37 cellular contexts compared by ENCODE assay signal in the genomic region with DNA sequence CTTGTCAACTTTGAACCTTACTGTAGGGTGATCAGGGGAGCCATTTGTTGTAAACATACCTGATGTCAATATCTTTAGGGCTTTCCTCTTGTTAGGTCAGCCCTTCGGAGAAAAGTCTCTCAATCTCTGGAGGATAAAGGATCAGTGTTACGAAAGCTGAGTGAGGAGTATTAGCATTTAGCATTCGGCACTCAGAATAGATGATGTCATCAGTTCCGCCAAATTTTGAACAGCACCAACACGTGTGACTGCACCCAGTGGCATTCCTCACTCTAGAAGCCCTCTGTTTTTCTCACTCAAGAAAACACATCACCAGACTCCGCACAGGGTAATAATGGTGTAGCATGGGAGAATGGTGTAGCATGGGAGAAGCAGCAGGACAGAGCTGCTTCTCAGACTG.
"Had no signal": no experiment of that assay in that cellular context is flagged by ENCODE, and none has a peak within 500 bp of the region (broad histone marks: within the 10 kb centered on the region; RNA-seq: fewer than 3 reads in every experiment).

No MANE protein-coding gene starts in this region.

- H3K36me3 ChIP-seq: ascending aorta, breast epithelium, cardiac muscle cell, colonic mucosa had no signal

- H3K27ac ChIP-seq: ascending aorta, breast epithelium, cardiac muscle cell, colonic mucosa, VCaP had no signal

- FAIRE-seq: TTC549 had no signal

- H3K4me3 Mint-ChIP-seq: activated B cell treated with CpG ODN at 0.5 μM for 24 hours; activated CD4-positive, alpha-beta memory T cell treated with anti-CD3 and anti-CD28 coated beads for 36 hours; activated CD4-positive, alpha-beta T cell treated with anti-CD3 and anti-CD28 coated beads, Interleukin-2, amount 10 ng/mL, durations not matched to agents 24 days and 14 days; activated CD8-positive, alpha-beta memory T cell treated with anti-CD3 and anti-CD28 coated beads, Interleukin-2, amount 10 ng/mL, durations not matched to agents 7 days and 5 days; activated CD8-positive, alpha-beta T cell treated with anti-CD3 and anti-CD28 coated beads for 36 hours; activated naive CD4-positive, alpha-beta T cell treated with anti-CD3 and anti-CD28 coated beads, Interleukin-2, amount 10 ng/mL, durations not matched to agents 7 days and 5 days; activated naive CD4-positive, alpha-beta T cell treated with anti-CD3 and anti-CD28 coated beads, Interleukin-2, amount 50 U/mL, for 24 hours; activated naive CD8-positive, alpha-beta T cell; activated naive CD8-positive, alpha-beta T cell treated with anti-CD3 and anti-CD28 coated beads, Interleukin-2, amount 10 ng/mL, durations not matched to agents 7 days and 5 days; activated naive CD8-positive, alpha-beta T cell treated with anti-CD3 and anti-CD28 coated beads, Interleukin-2, amount 50 U/mL, for 24 hours; activated T-cell treated with anti-CD3 and anti-CD28 coated beads, Interleukin-2, amount 50 U/mL, for 24 hours; brain; central memory CD8-positive, alpha-beta T cell; T-helper 1 cell treated with Interleukin-12 subunit alpha and Interleukin-12 subunit beta and Interleukin-4 antibody, amounts not matched to agents 30 μg/mL and 1 μg/mL, for 36 hours; T-helper 2 cell treated with Interferon-gamma antibody and Interleukin-4, amounts not matched to agents 5 μg/mL and 100 μg/mL, for 36 hours had no signal

- ATAC-seq: activated CD8-positive, alpha-beta memory T cell treated with anti-CD3 and anti-CD28 coated beads, Interleukin-2, amount 10 ng/mL, durations not matched to agents 7 days and 5 days; activated CD8-positive, alpha-beta T cell treated with anti-CD3 and anti-CD28 coated beads for 36 hours; activated naive CD8-positive, alpha-beta T cell treated with anti-CD3 and anti-CD28 coated beads, Interleukin-2, amount 50 U/mL, for 24 hours had no signal

- H3K27ac Mint-ChIP-seq: activated B cell treated with CpG ODN at 0.5 μM for 24 hours; activated CD4-positive, alpha-beta memory T cell treated with anti-CD3 and anti-CD28 coated beads for 36 hours; activated CD4-positive, alpha-beta T cell treated with anti-CD3 and anti-CD28 coated beads, Interleukin-2, amount 10 ng/mL, durations not matched to agents 24 days and 14 days; activated CD8-positive, alpha-beta memory T cell treated with anti-CD3 and anti-CD28 coated beads, Interleukin-2, amount 10 ng/mL, durations not matched to agents 7 days and 5 days; activated CD8-positive, alpha-beta T cell treated with anti-CD3 and anti-CD28 coated beads for 36 hours; activated naive CD4-positive, alpha-beta T cell treated with anti-CD3 and anti-CD28 coated beads, Interleukin-2, amount 10 ng/mL, durations not matched to agents 7 days and 5 days; activated naive CD4-positive, alpha-beta T cell treated with anti-CD3 and anti-CD28 coated beads, Interleukin-2, amount 50 U/mL, for 24 hours; activated naive CD8-positive, alpha-beta T cell; activated naive CD8-positive, alpha-beta T cell treated with anti-CD3 and anti-CD28 coated beads, Interleukin-2, amount 10 ng/mL, durations not matched to agents 7 days and 5 days; activated naive CD8-positive, alpha-beta T cell treated with anti-CD3 and anti-CD28 coated beads, Interleukin-2, amount 50 U/mL, for 24 hours; activated T-cell treated with anti-CD3 and anti-CD28 coated beads, Interleukin-2, amount 50 U/mL, for 24 hours; activated T-helper 2 cell treated with anti-CD3 and anti-CD28 coated beads, Interferon-gamma antibody, Interleukin-2, Interleukin-4, amounts not matched to agents 10 μg/mL and 5 μg/mL and 100 μg/mL, durations not matched to agents 14 hours and 24 hours and 36 hours; brain; T-helper 1 cell treated with Interleukin-12 subunit alpha and Interleukin-12 subunit beta and Interleukin-4 antibody, amounts not matched to agents 30 μg/mL and 1 μg/mL, for 36 hours; T-helper 2 cell treated with Interferon-gamma antibody and Interleukin-4, amounts not matched to agents 5 μg/mL and 100 μg/mL, for 36 hours had no signal

- H3K4me1 Mint-ChIP-seq: activated B cell treated with CpG ODN at 0.5 μM for 24 hours; activated CD4-positive, alpha-beta T cell treated with anti-CD3 and anti-CD28 coated beads, Interleukin-2, amount 10 ng/mL, durations not matched to agents 24 days and 14 days; activated CD8-positive, alpha-beta memory T cell treated with anti-CD3 and anti-CD28 coated beads, Interleukin-2, amount 10 ng/mL, durations not matched to agents 7 days and 5 days; activated naive CD4-positive, alpha-beta T cell treated with anti-CD3 and anti-CD28 coated beads, Interleukin-2, amount 10 ng/mL, durations not matched to agents 7 days and 5 days; activated naive CD4-positive, alpha-beta T cell treated with anti-CD3 and anti-CD28 coated beads, Interleukin-2, amount 50 U/mL, for 24 hours; activated naive CD8-positive, alpha-beta T cell treated with anti-CD3 and anti-CD28 coated beads, Interleukin-2, amount 10 ng/mL, durations not matched to agents 7 days and 5 days; activated naive CD8-positive, alpha-beta T cell treated with anti-CD3 and anti-CD28 coated beads, Interleukin-2, amount 50 U/mL, for 24 hours; brain; central memory CD8-positive, alpha-beta T cell had no signal

- H3K9me3 ChIP-seq: colonic mucosa had no signal

- H3K27me3 Mint-ChIP-seq: activated CD4-positive, alpha-beta memory T cell treated with anti-CD3 and anti-CD28 coated beads for 36 hours; activated CD8-positive, alpha-beta memory T cell treated with anti-CD3 and anti-CD28 coated beads, Interleukin-2, amount 10 ng/mL, durations not matched to agents 7 days and 5 days; activated naive CD4-positive, alpha-beta T cell treated with anti-CD3 and anti-CD28 coated beads, Interleukin-2, amount 10 ng/mL, durations not matched to agents 7 days and 5 days; activated T-cell treated with anti-CD3 and anti-CD28 coated beads, Interleukin-2, amount 50 U/mL, for 24 hours; central memory CD8-positive, alpha-beta T cell had no signal

- H3K4me1 ChIP-seq: ascending aorta, breast epithelium, colonic mucosa had no signal

- H3K4me3 ChIP-seq: ascending aorta, breast epithelium, cardiac muscle cell, colonic mucosa had no signal

- H3K27me3 ChIP-seq: ascending aorta, breast epithelium, cardiac muscle cell, colonic mucosa had no signal

- DNase-seq: activated B cell treated with CpG ODN at 0.5 μM for 24 hours; activated CD4-positive, alpha-beta memory T cell treated with anti-CD3 and anti-CD28 coated beads for 36 hours; activated CD4-positive, alpha-beta T cell treated with anti-CD3 and anti-CD28 coated beads for 4 hours; activated CD4-positive, alpha-beta T cell treated with anti-CD3 and anti-CD28 coated beads, Interleukin-2, amount 10 ng/mL, durations not matched to agents 24 days and 14 days; activated CD4-positive, alpha-beta T cell treated with anti-CD3 and anti-CD28 coated beads, Interleukin-2, amount 50 U/mL, for 1 hour; activated CD4-positive, alpha-beta T cell treated with anti-CD3 and anti-CD28 coated beads, Interleukin-2, amount 50 U/mL, for 4 hours; activated CD4-positive, CD25-positive, alpha-beta regulatory T cell treated with anti-CD3 and anti-CD28 coated beads, Interleukin-2, amount 50 U/mL, for 72 hours; activated CD8-positive, alpha-beta memory T cell treated with anti-CD3 and anti-CD28 coated beads, Interleukin-2, amount 10 ng/mL, durations not matched to agents 7 days and 5 days; activated CD8-positive, alpha-beta memory T cell treated with anti-CD3 and anti-CD28 coated beads, Interleukin-2, amount 50 U/mL, for 48 hours; activated CD8-positive, alpha-beta T cell treated with anti-CD3 and anti-CD28 coated beads for 36 hours; activated effector memory CD4-positive, alpha-beta T cell treated with Interleukin-2 at 50 U/mL for 16 hours; activated gamma-delta T cell; activated naive CD4-positive, alpha-beta T cell treated with anti-CD3 and anti-CD28 coated beads, Interleukin-2, amount 10 ng/mL, durations not matched to agents 7 days and 5 days; activated naive CD4-positive, alpha-beta T cell treated with Interleukin-2 at 50 U/mL for 16 hours; activated naive CD8-positive, alpha-beta T cell treated with anti-CD3 and anti-CD28 coated beads, Interleukin-2, amount 10 ng/mL, durations not matched to agents 7 days and 5 days; activated naive CD8-positive, alpha-beta T cell treated with anti-CD3 and anti-CD28 coated beads, Interleukin-2, amount 50 U/mL, for 24 hours; activated T-cell treated with anti-CD3 and anti-CD28 coated beads, Interleukin-2, amount 50 U/mL, for 24 hours; activated T-cell treated with anti-CD3 and anti-CD28 coated beads, Interleukin-2, amount 50 U/mL, for 48 hours; amygdala; anterior cingulate cortex; caudate nucleus; cerebellar nuclear complex; colonic mucosa; T-helper 2 cell; T-helper 9 cell had no signal

- H3K36me3 Mint-ChIP-seq: activated CD4-positive, alpha-beta memory T cell treated with anti-CD3 and anti-CD28 coated beads for 36 hours; activated CD8-positive, alpha-beta memory T cell treated with anti-CD3 and anti-CD28 coated beads, Interleukin-2, amount 10 ng/mL, durations not matched to agents 7 days and 5 days; activated naive CD4-positive, alpha-beta T cell treated with anti-CD3 and anti-CD28 coated beads, Interleukin-2, amount 10 ng/mL, durations not matched to agents 7 days and 5 days; activated naive CD4-positive, alpha-beta T cell treated with anti-CD3 and anti-CD28 coated beads, Interleukin-2, amount 50 U/mL, for 24 hours; activated naive CD8-positive, alpha-beta T cell; activated naive CD8-positive, alpha-beta T cell treated with anti-CD3 and anti-CD28 coated beads, Interleukin-2, amount 10 ng/mL, durations not matched to agents 7 days and 5 days; brain had no signal

- H3K9me3 Mint-ChIP-seq: activated CD4-positive, alpha-beta memory T cell treated with anti-CD3 and anti-CD28 coated beads for 36 hours; activated naive CD4-positive, alpha-beta T cell treated with anti-CD3 and anti-CD28 coated beads, Interleukin-2, amount 10 ng/mL, durations not matched to agents 7 days and 5 days; activated naive CD4-positive, alpha-beta T cell treated with anti-CD3 and anti-CD28 coated beads, Interleukin-2, amount 50 U/mL, for 24 hours; activated naive CD8-positive, alpha-beta T cell treated with anti-CD3 and anti-CD28 coated beads, Interleukin-2, amount 50 U/mL, for 24 hours; activated T-cell treated with anti-CD3 and anti-CD28 coated beads, Interleukin-2, amount 50 U/mL, for 24 hours; activated T-helper 2 cell treated with anti-CD3 and anti-CD28 coated beads, Interferon-gamma antibody, Interleukin-2, Interleukin-4, amounts not matched to agents 10 μg/mL and 5 μg/mL and 100 μg/mL, durations not matched to agents 14 hours and 24 hours and 36 hours; T-helper 1 cell treated with Interleukin-12 subunit alpha and Interleukin-12 subunit beta and Interleukin-4 antibody, amounts not matched to agents 30 μg/mL and 1 μg/mL, for 36 hours; T-helper 2 cell treated with Interferon-gamma antibody and Interleukin-4, amounts not matched to agents 5 μg/mL and 100 μg/mL, for 36 hours had no signal
